ENCODE assay signal across 16 cellular contexts in genomic region chr10:118626953-118627352, GRCh38. TPM values are rescaled to one million over a fixed set of nuclear protein-coding genes. Genes with fewer than 3 reads are reported as not detected.
A peak's percentile ranks its signal among the peaks of the same experiment; 100 is the strongest.
DNase-seq lines count a peak whose midpoint lies in the region; ATAC-seq and TF ChIP-seq lines count a peak whose summit lies in the region.
"Had no signal": no experiment of that assay in that cellular context is flagged by ENCODE, and none has a peak within 500 bp of the region (broad histone marks: within the 10 kb centered on the region; RNA-seq: fewer than 3 reads in every experiment).

No MANE protein-coding gene starts in this region.

- H3F3A ChIP-seq in PC-3 (ENCODE audit: low read length, unreplicated experiment): no peaks in the 10 kb centered on the region

- POLR2A ChIA-PET in PC-3 (lab: Charles Lee; ENCODE audit: unreplicated experiment): no interaction called here

- CTCF ChIA-PET in PC-3 (lab: Charles Lee): no interaction called here

- no peak overlapping the region for H3K4me3 ChIP-seq in PC-3 (ENCODE audit: low read length)
- H3K4me3 ChIP-seq: coronary artery, thyroid gland had no signal

- DNase-seq in ACHN (peak; percentile 4), PC-3 (no peak), glutamatergic neuron (no peak), cerebellar nuclear complex (lab: John Stamatoyannopoulos, UW) (no peak)
- DNase-seq in NK-92 treated with Interleukin-12 subunit alpha and Interleukin-12 subunit beta, amount 100 ng/mL, for 24 hours (lab: John Stamatoyannopoulos, UW): no peak
- DNase-seq in stimulated activated CD4-positive, alpha-beta T cell treated with anti-CD3 and anti-CD28 coated beads, Interleukin-4, amount 100 ng/mL, for 24 hours: no peak
- DNase-seq in stimulated activated CD4-positive, alpha-beta T cell treated with anti-CD3 and anti-CD28 coated beads, Interleukin-2, amount 100 ng/mL, for 24 hours: no peak
- DNase-seq: activated CD4-positive, CD25-positive, alpha-beta regulatory T cell treated with anti-CD3 and anti-CD28 coated beads, Interleukin-2, amount 50 U/mL, for 72 hours; activated T-cell treated with anti-CD3 and anti-CD28 coated beads for 4 hours; EL; NCI-H1048; thyroid gland had no signal

- no peaks in the 10 kb centered on the region for H3K9me2 ChIP-seq in PC-3 (replicated peaks; ENCODE audit: low read length)

- no TSS peak for BruUV-seq in PC-3 (replicated peaks; lab: Mats Ljungman, UMichigan)

- no peaks in the 10 kb centered on the region for H3K4me1 ChIP-seq in PC-3 (ENCODE audit: insufficient read depth, low read length)
- H3K4me1 ChIP-seq: thyroid gland had no signal

- no peaks in the 10 kb centered on the region for H3K9me3 Mint-ChIP-seq in glutamatergic neuron (ENCODE audit: unreplicated experiment)

- H2AFZ ChIP-seq in PC-3 (ENCODE audit: low read length): no peak overlapping the region

- H3K9me3 ChIP-seq in PC-3 (ENCODE audit: low read length): no peaks in the 10 kb centered on the region
- H3K9me3 ChIP-seq: thyroid gland had no signal

- no peak overlapping the region for H3K27ac ChIP-seq in PC-3 (ENCODE audit: low read length)
- H3K27ac ChIP-seq: coronary artery, thyroid gland had no signal

- no peak overlapping the region for H3K27ac Mint-ChIP-seq in glutamatergic neuron (ENCODE audit: unreplicated experiment)

- H3K4me2 ChIP-seq in PC-3 (ENCODE audit: low read length): no peak overlapping the region

- no peaks in the 10 kb centered on the region for H3K36me3 Mint-ChIP-seq in glutamatergic neuron (ENCODE audit: unreplicated experiment)

- peak; percentile 70 for TF ChIP-seq CTCF in GM12874 (IDR thresholded peaks at IDR 0.05; ENCODE audit: insufficient read depth, low read depth, low read length)
- peak; percentile 40; the same call in 1 of the 2 replicates for TF ChIP-seq CTCF in PC-3 (conservative IDR thresholded peaks at IDR 0.05; ENCODE audit: low read depth, low read length)
- peak; percentile 39 for TF ChIP-seq CTCF in glutamatergic neuron (IDR thresholded peaks at IDR 0.05; ENCODE audit: partially characterized antibody, unreplicated experiment)

- no peaks in the 10 kb centered on the region for H3K79me2 ChIP-seq in PC-3 (ENCODE audit: low read length)

- in situ Hi-C loops in ACHN (cut with HindIII; ENCODE audit: low pct_ligation_motif_present, low pct_unique_long_range_greater_than_20kb, low sequenced_read_pairs): no loop called here

- peaks cover 41% of the 10 kb centered on the region for H3K27me3 ChIP-seq in PC-3 (ENCODE audit: low read length)
- H3K27me3 ChIP-seq: thyroid gland had no signal

- no peaks in the 10 kb centered on the region for H4K20me1 ChIP-seq in PC-3 (ENCODE audit: low read length)

- H3K4me1 Mint-ChIP-seq in glutamatergic neuron (ENCODE audit: low read depth, unreplicated experiment): no peaks in the 10 kb centered on the region

- intact Hi-C loops in PC-3 (cut with micrococcal nuclease): no loop called here

- no peak for ATAC-seq in PC-3

- H3K27me3 Mint-ChIP-seq in glutamatergic neuron (ENCODE audit: unreplicated experiment): peaks cover 3% of the 10 kb centered on the region

- no peak overlapping the region for H3K4me3 Mint-ChIP-seq in glutamatergic neuron (ENCODE audit: unreplicated experiment)

- H3K9ac ChIP-seq in PC-3 (ENCODE audit: low read length): no peak overlapping the region

- H3K36me3 ChIP-seq in PC-3 (ENCODE audit: low read depth, low read length): no peaks in the 10 kb centered on the region
- H3K36me3 ChIP-seq: thyroid gland had no signal

RNA-seq across cellular contexts. Expression of gene PRLHR, which starts 31.5 kb away (rescaled TPM):
- total RNA-seq in PC-3 (2014; rRNA removed) (not detected in 2 replicates), glutamatergic neuron (ENCODE audit: unreplicated experiment) (0.22 TPM)
- total RNA-seq: fibroblast of lung, osteoblast, thyroid gland had no signal
